ENCODE assay signal across 16 cellular contexts in the genomic region with DNA sequence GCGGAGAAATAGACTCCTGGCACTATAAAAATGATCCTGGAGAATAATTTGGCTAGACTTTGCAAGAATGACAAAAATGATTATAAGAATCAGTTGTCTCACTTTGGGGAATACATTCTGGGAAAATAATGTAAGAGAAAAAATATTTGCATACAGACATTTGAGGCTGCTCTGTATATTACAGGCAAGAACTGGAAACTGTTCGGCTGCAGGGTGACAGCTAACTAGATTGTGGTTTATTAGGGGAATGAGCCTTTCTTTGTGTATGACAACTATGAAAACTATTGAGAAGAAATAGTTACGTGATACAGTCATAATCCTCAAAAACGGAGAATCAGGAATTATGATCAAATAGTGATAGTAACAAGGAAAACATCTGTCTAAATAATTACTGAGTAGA. TPM values are rescaled to one million over a fixed set of nuclear protein-coding genes. Genes with fewer than 3 reads are reported as not detected.
DNase-seq lines count a peak whose midpoint lies in the region; ATAC-seq, FAIRE-seq and TF ChIP-seq lines count a peak whose summit lies in the region.
"Had no signal": no experiment of that assay in that cellular context is flagged by ENCODE, and none has a peak within 500 bp of the region (broad histone marks: within the 10 kb centered on the region; RNA-seq: fewer than 3 reads in every experiment).

No MANE protein-coding gene starts in this region.

- H3K4me2 ChIP-seq in A549 (peak overlapping the region; percentile 38), HCT116 (ENCODE audit: low read length) (peak overlapping the region; percentile 39), neural progenitor cell (no peak overlapping the region)

- no peak for TF ChIP-seq CTCF in A549 (IDR thresholded peaks at IDR 0.05)
- TF ChIP-seq CTCF in HCT116 (IDR thresholded peaks at IDR 0.05 in 2 of 3, conservative IDR thresholded peaks at IDR 0.05 in 1 of 3; ENCODE audit: borderline replicate concordance in 1 of 3, insufficient read depth in 1 of 3, low read depth in 2 of 3, low read length in 2 of 3) = no peak
- TF ChIP-seq CTCF in neural progenitor cell (IDR thresholded peaks at IDR 0.05) = no peak

- peaks cover 15% of the 10 kb centered on the region for H3K4me1 Mint-ChIP-seq in neural progenitor cell

- POLR2A ChIA-PET in A549 (lab: Yijun Ruan, JAX) (interaction anchor here (1.4 kb wide), 1 partner anchor 33 kb away, joined by 4 read pairs; a partner anchor contains a TSS), HCT116 (lab: Charles Lee) (no interaction called here)

- no peaks in the 10 kb centered on the region for H4K20me1 ChIP-seq in HCT116 (ENCODE audit: insufficient read depth)
- H4K20me1 ChIP-seq in neural progenitor cell (ENCODE audit: low read depth) = no peaks in the 10 kb centered on the region

- 43% methylated on average over 4 of the region's 4 CpGs for WGBS in A549 (ENCODE audit: missing lambda C conversion rate)

- FAIRE-seq in A549 (lab: Jason Lieb, UNC) = no peak
- FAIRE-seq: HepG2, small intestine had no signal

- H3K36me3 Mint-ChIP-seq in neural progenitor cell = peaks cover 10% of the 10 kb centered on the region

- peaks cover 27% of the 10 kb centered on the region for H3K4me1 ChIP-seq in A549
- peaks cover 7 to 44% of the 10 kb centered on the region in 2 experiments for H3K4me1 ChIP-seq in HCT116 (ENCODE audit: control insufficient read depth in 1 of 2, insufficient read depth in 2 of 2, low read length in 2 of 2)
- no peaks in the 10 kb centered on the region for H3K4me1 ChIP-seq in neural progenitor cell

- no peaks in the 10 kb centered on the region for H3K27me3 ChIP-seq in HCT116 (ENCODE audit: insufficient read depth, low read length)
- H3K27me3 ChIP-seq in neural progenitor cell = no peaks in the 10 kb centered on the region
- H3K27me3 ChIP-seq: cardiac muscle cell, transverse colon had no signal

- ATAC-seq in A549 (peak in 1 of 2 experiments; percentile 42; a peak in 2 of 6 replicates), HCT116 (no peak), GM18861 (IDR thresholded peaks at IDR 0.05; ENCODE audit: unreplicated experiment) (no peak)

- H3K4me3 ChIP-seq in A549 = no peak overlapping the region
- H3K4me3 ChIP-seq in HCT116 (replicated peaks in 1 of 2; ENCODE audit: low read depth in 1 of 2, low read length in 2 of 2) = no peak overlapping the region
- H3K4me3 ChIP-seq in neural progenitor cell = no peak overlapping the region
- H3K4me3 ChIP-seq: cardiac muscle cell, transverse colon had no signal

- no peak for TF ChIP-seq EP300 in A549 (IDR thresholded peaks at IDR 0.05)

- H2AFZ ChIP-seq in HCT116 (ENCODE audit: low read depth, low read length, poor library complexity, severe bottlenecking) (no peak overlapping the region), neural progenitor cell (replicated peaks) (no peak overlapping the region)

- TF ChIP-seq RAD21 in A549 (conservative IDR thresholded peaks at IDR 0.05 in 1 of 2, IDR thresholded peaks at IDR 0.05 in 1 of 2) (no peak), HCT116 (IDR thresholded peaks at IDR 0.05; ENCODE audit: low read depth) (no peak)

- H3K36me3 ChIP-seq in HCT116 (ENCODE audit: control insufficient read depth in 1 of 2, insufficient read depth in 2 of 2, low read length in 2 of 2) (peaks cover 0 to 1% of the 10 kb centered on the region in 2 experiments; a peak in 1 of 4 replicates), neural progenitor cell (no peaks in the 10 kb centered on the region)
- H3K36me3 ChIP-seq: cardiac muscle cell had no signal

- H3K9me3 ChIP-seq in A549 (no peaks in the 10 kb centered on the region), HCT116 (ENCODE audit: control insufficient read depth in 1 of 2, insufficient read depth in 1 of 2, low read depth in 1 of 2, low read length in 2 of 2) (no peaks in the 10 kb centered on the region), neural progenitor cell (ENCODE audit: low read depth) (no peaks in the 10 kb centered on the region)
- H3K9me3 ChIP-seq: transverse colon had no signal

- no peak for TF ChIP-seq POLR2A in A549 (IDR thresholded peaks at IDR 0.05; ENCODE audit: low read length)
- TF ChIP-seq POLR2A in HCT116 (IDR thresholded peaks at IDR 0.05; ENCODE audit: borderline replicate concordance, extremely low read depth, insufficient read depth, insufficient read length) = no peak

- no peak overlapping the region for H3K27ac Mint-ChIP-seq in neural progenitor cell
- H3K27ac Mint-ChIP-seq: nephron had no signal

- BruUV-seq in HCT116 (replicated peaks; lab: Mats Ljungman, UMichigan) = no TSS peak

- RAD21 ChIA-PET in HCT116 (lab: Charles Lee; ENCODE audit: low non-redundant PET in 1 of 2, low total read pairs in 2 of 2, uncharacterized antibody in 2 of 2, unreplicated experiment in 2 of 2) = no interaction called here

- peak overlapping the region; percentile 11 for H3K9ac ChIP-seq in HCT116 (ENCODE audit: low read length)
- H3K9ac ChIP-seq in neural progenitor cell = no peak overlapping the region

- no peaks in the 10 kb centered on the region for H3K79me2 ChIP-seq in HCT116 (ENCODE audit: insufficient read depth, low read length)
- no peaks in the 10 kb centered on the region for H3K79me2 ChIP-seq in neural progenitor cell (ENCODE audit: low read depth)

- intact Hi-C loops in HCT116 (cut with micrococcal nuclease) = loop anchor here (1.0 kb wide), 1 partner anchor 44 kb away; no protein-coding TSS in a partner anchor

- H3K27ac ChIP-seq in A549 = peak overlapping the region; percentile 50 to 62; a peak in 4 of 6 replicates
- no peak overlapping the region for H3K27ac ChIP-seq in HCT116 (ENCODE audit: low read depth, low read length)
- no peak overlapping the region for H3K27ac ChIP-seq in neural progenitor cell
- H3K27ac ChIP-seq: cardiac muscle cell, transverse colon had no signal

- H3K9me3 Mint-ChIP-seq in neural progenitor cell = peaks cover 6% of the 10 kb centered on the region
- H3K9me3 Mint-ChIP-seq: nephron had no signal

- H3K9me2 ChIP-seq in HCT116 (ENCODE audit: insufficient read depth) = no peaks in the 10 kb centered on the region

- H3K27me3 Mint-ChIP-seq in neural progenitor cell (ENCODE audit: insufficient read depth, low read depth) = peaks cover 11% of the 10 kb centered on the region

- peaks cover 4% of the 10 kb centered on the region for H3F3A ChIP-seq in neural progenitor cell (ENCODE audit: low read depth)

- CTCF ChIA-PET in A549 (lab: Yijun Ruan, JAX) = interaction anchor here (0.8 to 2.7 kb wide), 4 partner anchors 13 to 199 kb away, joined by 4 to 19 read pairs (median 7); a partner anchor contains a TSS
- CTCF ChIA-PET in HCT116 (lab: Charles Lee) = interaction anchor here (1.3 to 1.7 kb wide), 2 partner anchors 16 to 189 kb away, joined by 5 read pairs; no protein-coding TSS in a partner anchor

- H3K4me3 Mint-ChIP-seq in neural progenitor cell = no peak overlapping the region
- H3K4me3 Mint-ChIP-seq: nephron had no signal

- DNase-seq in A549 (ENCODE audit: low read depth in 1 of 2, low spot score in 1 of 2) = no peak
- DNase-seq in HCT116 (ENCODE audit: low read depth, low spot score) = no peak
- peak; percentile 72 for DNase-seq in astrocyte of the hippocampus (ENCODE audit: low read depth, low spot score)
- DNase-seq in hepatic stellate cell (ENCODE audit: low spot score) = peak; percentile 85
- DNase-seq in NCI-H2196 treated with DMSO at 0.1 percent for 48 hours (lab: John Stamatoyannopoulos, UW; ENCODE audit: unreplicated experiment) = no peak
- no peak for DNase-seq in neural progenitor cell (ENCODE audit: low spot score)
- DNase-seq in NCI-H2107 (lab: John Stamatoyannopoulos, UW) = no peak
- DNase-seq: activated CD4-positive, CD25-positive, alpha-beta regulatory T cell treated with anti-CD3 and anti-CD28 coated beads, Interleukin-2, amount 50 U/mL, for 72 hours; NCI-H1694 treated with DMSO at 0.1 percent for 48 hours; NCI-H82; small intestine; transverse colon had no signal

TF ChIP-seq in A549, 52 proteins besides CTCF, POLR2A, EP300 and RAD21:
- no peak for TF ChIP-seq FOSL2 (IDR thresholded peaks at IDR 0.05)
- TF ChIP-seq FOSL2 (CRISPR knock-in tag; IDR thresholded peaks at IDR 0.05) = peak; percentile 37; the same call in 1 of the 2 replicates
- TF ChIP-seq JUN (IDR thresholded peaks at IDR 0.05) = no peak
- TF ChIP-seq JUNB (IDR thresholded peaks at IDR 0.05) = no peak

TF ChIP-seq in HCT116, 20 proteins besides CTCF, POLR2A, EP300 and RAD21:
- TF ChIP-seq ZFX (IDR thresholded peaks at IDR 0.05) (no peak), FOSL1 (IDR thresholded peaks at IDR 0.05; ENCODE audit: low read depth) (no peak), JUND (IDR thresholded peaks at IDR 0.05) (no peak), SIN3A (IDR thresholded peaks at IDR 0.05; ENCODE audit: low read depth) (no peak), EZH2phosphoT487 (IDR thresholded peaks at IDR 0.05; ENCODE audit: borderline replicate concordance) (no peak), ELF1 (IDR thresholded peaks at IDR 0.05; ENCODE audit: borderline replicate concordance, low read depth) (no peak), SRF (IDR thresholded peaks at IDR 0.05; ENCODE audit: low read depth) (no peak), POLR2AphosphoS5 (IDR thresholded peaks at IDR 0.05; ENCODE audit: low read depth, low read length) (no peak)
- TF ChIP-seq, protein P1, sequence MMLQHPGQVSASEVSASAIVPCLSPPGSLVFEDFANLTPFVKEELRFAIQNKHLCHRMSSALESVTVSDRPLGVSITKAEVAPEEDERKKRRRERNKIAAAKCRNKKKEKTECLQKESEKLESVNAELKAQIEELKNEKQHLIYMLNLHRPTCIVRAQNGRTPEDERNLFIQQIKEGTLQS (IDR thresholded peaks at IDR 0.05) = no peak

RNA-seq across cellular contexts. Expression of a gene that starts 8.6 kb away (rescaled TPM):
- 3.9 and 5.2 TPM in 2 replicates for polyA plus RNA-seq in A549 (2011; rRNA removed)
- 3.2 and 4.2 TPM in 2 replicates for polyA plus RNA-seq in A549 (2012; cell fraction: cytosol; rRNA removed)
- polyA plus RNA-seq in A549 (2012; cell fraction: nucleus; rRNA removed) = 8.2 and 9.8 TPM in 2 replicates
- 15.6 to 17.8 TPM (median 16.5 TPM) in 3 replicates for polyA plus RNA-seq in A549 (2017; fragmentation: RNase III; extraction: RNeasy Plus Mini Kit Qiagen cat#74134 plus additional on column Dnase treatment)
- 8.1 and 14.2 TPM in 2 replicates for polyA minus RNA-seq in A549 (2011; rRNA and poly(A)+ RNA removed)
- total RNA-seq in HCT116 (2021; ENCODE audit: unreplicated experiment) = 25.9 TPM
- polyA plus RNA-seq in HCT116 (2012) = 11.2 and 13.1 TPM in 2 replicates
- 1.4 and 2.3 TPM in 2 replicates for total RNA-seq in neural progenitor cell (ENCODE audit: low replicate concordance)

RNA-seq across cellular contexts. Expression of a gene that starts 33.0 kb away (rescaled TPM):
- 300 and 355 TPM in 2 replicates for polyA plus RNA-seq in A549 (2011; rRNA removed)
- 315 and 419 TPM in 2 replicates for polyA plus RNA-seq in A549 (2012; cell fraction: cytosol; rRNA removed)
- 684 and 700 TPM in 2 replicates for polyA plus RNA-seq in A549 (2012; cell fraction: nucleus; rRNA removed)
- polyA plus RNA-seq in A549 (2017; fragmentation: RNase III; extraction: RNeasy Plus Mini Kit Qiagen cat#74134 plus additional on column Dnase treatment) = 286 to 399 TPM (median 346 TPM) in 3 replicates
- polyA minus RNA-seq in A549 (2011; rRNA and poly(A)+ RNA removed) = 377 and 382 TPM in 2 replicates
- total RNA-seq in HCT116 (2021; ENCODE audit: unreplicated experiment) = 12.8 TPM
- polyA plus RNA-seq in HCT116 (2012) = 32.8 and 45.4 TPM in 2 replicates
- 0.03 TPM in 1 of 2 replicates, not detected in the other for total RNA-seq in neural progenitor cell (ENCODE audit: low replicate concordance)

Comparison
In these comparisons a context has a peak if more than half of its experiments do, and no peak if none do; other contexts are left out.
1. DNase-seq: peak in astrocyte of the hippocampus (single experiment) and hepatic stellate cell (single experiment); none in A549 (0 of 2), HCT116 (single experiment), NCI-H2196 treated with DMSO at 0.1 percent for 48 hours (single experiment), neural progenitor cell (single experiment) and NCI-H2107 (single experiment).
2. H3K27ac ChIP-seq: peak in A549 (2 of 2); none in HCT116 (single experiment) and neural progenitor cell (single experiment).
3. RNA of a gene that starts 33.0 kb away (total RNA-seq): 12.8 TPM in HCT116 (single experiment); 0.03 TPM in neural progenitor cell; every median in the first group is over 10 times any median in the second.